20 cellular contexts compared by ENCODE assay signal in the genomic region with DNA sequence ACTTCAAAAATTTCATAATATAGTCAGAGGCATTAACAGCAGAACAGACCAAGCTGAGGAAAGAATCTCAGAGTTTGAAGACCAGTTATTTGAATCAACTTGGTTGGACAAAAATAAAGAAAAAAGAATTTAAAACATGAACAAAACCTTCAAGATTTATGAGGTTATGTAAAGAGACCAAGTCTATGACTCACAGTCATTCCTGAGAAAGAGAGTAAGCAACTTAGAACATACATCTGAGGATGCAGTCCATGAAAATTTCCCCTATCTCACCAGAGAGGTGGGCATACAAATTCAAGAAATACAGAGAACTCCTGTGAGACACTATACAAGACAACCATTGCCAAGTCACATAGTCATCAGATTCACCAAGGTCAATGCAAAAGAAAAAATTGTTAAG.
"Had no signal": no experiment of that assay in that cellular context is flagged by ENCODE, and none has a peak within 500 bp of the region (broad histone marks: within the 10 kb centered on the region; RNA-seq: fewer than 3 reads in every experiment).

No MANE protein-coding gene starts in this region.

- DNase-seq: activated CD4-positive, alpha-beta memory T cell treated with anti-CD3 and anti-CD28 coated beads for 36 hours; activated CD4-positive, alpha-beta T cell treated with anti-CD3 and anti-CD28 coated beads for 36 hours; activated CD8-positive, alpha-beta memory T cell treated with anti-CD3 and anti-CD28 coated beads, Interleukin-2, amount 10 ng/mL, durations not matched to agents 7 days and 5 days; activated naive CD4-positive, alpha-beta T cell treated with anti-CD3 and anti-CD28 coated beads, Interleukin-2, amount 50 U/mL, for 16 hours; activated T-cell treated with anti-CD3 and anti-CD28 coated beads, Interleukin-2, amount 50 U/mL, for 1 hour; colonic mucosa; gastrocnemius medialis; heart left ventricle; immature natural killer cell; left colon; lower lobe of right lung; midbrain; ovary; stimulated activated CD4-positive, alpha-beta T cell treated with anti-CD3 and anti-CD28 coated beads, Interleukin-4, amount 100 ng/mL, for 1 hour; stimulated activated naive B cell treated with anti-CD40 and anti-IgM and Interleukin-4, amounts not matched to agents 10 μg/mL and 1 μg/mL and 100 μg/mL, for 72 hours; T-helper 17 cell; tibial artery; uterus had no signal

- H3K4me3 ChIP-seq: cardiac muscle cell, colonic mucosa, esophagus muscularis mucosa, gastrocnemius medialis, heart left ventricle, lower lobe of right lung, ovary, tibial artery, uterus had no signal

- H3K36me3 ChIP-seq: cardiac muscle cell, colonic mucosa, esophagus muscularis mucosa, gastrocnemius medialis, heart left ventricle, lower lobe of right lung, ovary, tibial artery, uterus had no signal

- ATAC-seq: activated CD4-positive, alpha-beta T cell treated with anti-CD3 and anti-CD28 coated beads for 36 hours; activated CD8-positive, alpha-beta memory T cell treated with anti-CD3 and anti-CD28 coated beads, Interleukin-2, amount 10 ng/mL, durations not matched to agents 7 days and 5 days; gastrocnemius medialis; heart left ventricle; left colon; stimulated activated naive B cell treated with anti-CD40 and anti-IgM and Interleukin-4, amounts not matched to agents 10 μg/mL and 1 μg/mL and 100 μg/mL, for 72 hours; T-helper 17 cell had no signal

- H3K4me1 ChIP-seq: colonic mucosa, esophagus muscularis mucosa, gastrocnemius medialis, lower lobe of right lung, tibial artery, uterus had no signal

- H3K27me3 ChIP-seq: cardiac muscle cell, colonic mucosa, esophagus muscularis mucosa, ovary, tibial artery, uterus had no signal

- H3K9me3 ChIP-seq: colonic mucosa, esophagus muscularis mucosa, gastrocnemius medialis, heart left ventricle, lower lobe of right lung, ovary, tibial artery, uterus had no signal

- H3K27ac ChIP-seq: cardiac muscle cell, colonic mucosa, esophagus muscularis mucosa, gastrocnemius medialis, lower lobe of right lung, ovary, tibial artery, uterus had no signal
